Comparison of ENCODE assay signal across 8 cellular contexts in genomic region chr5:134224905-134225779, GRCh38. TPM values are rescaled to one million over a fixed set of nuclear protein-coding genes. Genes with fewer than 3 reads are reported as not detected.
A peak's percentile ranks its signal among the peaks of the same experiment; 100 is the strongest.
DNase-seq lines count a peak whose midpoint lies in the region; ATAC-seq, FAIRE-seq and TF ChIP-seq lines count a peak whose summit lies in the region.

No MANE protein-coding gene starts in this region.

- no peak overlapping the region for H2BK20ac ChIP-seq in H9 (ENCODE audit: low read depth, low read length, poor library complexity, severe bottlenecking)

- no peak overlapping the region for H2AK5ac ChIP-seq in H9 (ENCODE audit: insufficient read length, low read length)

- peak overlapping the region; percentile 51 for H3K56ac ChIP-seq in H9 (ENCODE audit: insufficient read length, low read depth, low read length)

- peak; percentile 8 for TF ChIP-seq CTCF in GM12865 (IDR thresholded peaks at IDR 0.05; ENCODE audit: insufficient read depth, low read depth, low read length, missing control alignments)
- TF ChIP-seq CTCF in H9 (conservative IDR thresholded peaks at IDR 0.05) = peak; percentile 31; the same call in 1 of the 3 replicates
- no peak for TF ChIP-seq CTCF in WTC11 (IDR thresholded peaks at IDR 0.05)
- TF ChIP-seq CTCF in bronchial epithelial cell (IDR thresholded peaks at IDR 0.05; ENCODE audit: insufficient read depth, low read length, severe bottlenecking) = peak; percentile 21

- peak overlapping the region; percentile 96 for H2BK5ac ChIP-seq in H9 (ENCODE audit: insufficient read length, low read length)

- H3K79me1 ChIP-seq in H9 (ENCODE audit: insufficient read depth, low read depth, low read length, poor library complexity, severe bottlenecking) = peaks cover 1% of the 10 kb centered on the region

- no peak overlapping the region for H3T11ph ChIP-seq in H9 (ENCODE audit: low read length)

- H3K36me3 ChIP-seq in MG63 (peaks cover 49% of the 10 kb centered on the region), bronchial epithelial cell (ENCODE audit: control insufficient read depth, insufficient read depth, low read length) (peaks cover 2% of the 10 kb centered on the region)

- H4K20me1 ChIP-seq in H9 (ENCODE audit: control insufficient read depth, insufficient read depth, insufficient read length) = no peaks in the 10 kb centered on the region

- H3K4me1 Mint-ChIP-seq in H9 = peaks cover 43 to 48% of the 10 kb centered on the region in 2 experiments
- H3K4me1 Mint-ChIP-seq in WTC11 = peaks cover 48% of the 10 kb centered on the region

- FAIRE-seq in bronchial epithelial cell (lab: Jason Lieb, UNC) = no peak

- peaks cover 51% of the 10 kb centered on the region for H3K79me2 ChIP-seq in H9 (ENCODE audit: insufficient read depth, low read length)

- POLR2A ChIA-PET in WTC11 (lab: Charles Lee) = interaction anchor here (0.7 to 2.7 kb wide), 13 partner anchors 8 to 362 kb away, joined by 3 to 26 read pairs (median 6); partner anchors contain the start of genes SKP1 and UBE2B

- H3K27me3 Mint-ChIP-seq in H9 (ENCODE audit: low read depth) (no peaks in the 10 kb centered on the region), WTC11 (ENCODE audit: low read depth) (no peaks in the 10 kb centered on the region)

- H2BK15ac ChIP-seq in H9 (ENCODE audit: low read depth, low read length) = no peak overlapping the region

- H3K18ac ChIP-seq in H9 (ENCODE audit: insufficient read length, low read depth, low read length) = peak overlapping the region; percentile 100

- no peak overlapping the region for H4K8ac ChIP-seq in H9 (replicated peaks; ENCODE audit: insufficient read length, low read depth, low read length)

- H3K9me3 ChIP-seq in H9 (ENCODE audit: control insufficient read depth, low read depth, low read length) (no peaks in the 10 kb centered on the region), MG63 (no peaks in the 10 kb centered on the region)

- peaks cover 8% of the 10 kb centered on the region for H3K23me2 ChIP-seq in H9 (ENCODE audit: insufficient read length, low read depth, low read length, poor library complexity, severe bottlenecking)

- no peaks in the 10 kb centered on the region; a peak in 1 of 5 replicates for H3K9me3 Mint-ChIP-seq in H9
- H3K9me3 Mint-ChIP-seq in WTC11 = no peaks in the 10 kb centered on the region

- peak overlapping the region; percentile 86 for H3K27ac ChIP-seq in H9 (ENCODE audit: insufficient read length, low read depth, low read length)

- peak overlapping the region; percentile 80 for H3K4me2 ChIP-seq in H9 (ENCODE audit: insufficient read depth, insufficient read length, low read length)

- ATAC-seq in WTC11 = peak; percentile 33

- H2BK120ac ChIP-seq in H9 (ENCODE audit: low read depth, low read length, poor library complexity, severe bottlenecking) = peak overlapping the region; percentile 94

- WGBS in H9 (ENCODE audit: extremely low coverage, insufficient read length, low lambda C conversion rate) = no CpG with 5 or more reads among the region's 49 CpGs

- peak overlapping the region; percentile 92 for H4K91ac ChIP-seq in H9 (ENCODE audit: insufficient read length, low read depth, low read length)

- H3K4ac ChIP-seq in H9 (ENCODE audit: low read depth, low read length) = peak overlapping the region; percentile 92

- H3K27ac Mint-ChIP-seq in H9 (peak overlapping the region; percentile 99), WTC11 (peak overlapping the region; percentile 96)

- no peak overlapping the region for H2AFZ ChIP-seq in H9 (ENCODE audit: low read length)

- peak overlapping the region; percentile 92 for H4K5ac ChIP-seq in H9 (ENCODE audit: insufficient read length, low read depth, low read length)

- H3K4me3 ChIP-seq in GM12865 (ENCODE audit: low read depth, low read length) (peak overlapping the region; percentile 100), MG63 (peak overlapping the region; percentile 96), bronchial epithelial cell (ENCODE audit: low read depth, low read length) (peak overlapping the region; percentile 98)

- H3K14ac ChIP-seq in H9 (ENCODE audit: insufficient read depth, low read length) = peak overlapping the region; percentile 100

- peak overlapping the region; percentile 94 for H2BK12ac ChIP-seq in H9 (ENCODE audit: insufficient read length, low read depth, low read length)

- H3K23ac ChIP-seq in H9 (ENCODE audit: insufficient read length, low read depth, low read length) = no peak overlapping the region

- DNase-seq in GM12865 (ENCODE audit: low read depth) (peak; percentile 72), H9 (peak; percentile 69), MG63 (peak; percentile 81), WTC11 (ENCODE audit: low spot score) (peak; percentile 74), bronchial epithelial cell (ENCODE audit: low read depth) (peak; percentile 87), iris pigment epithelial cell (ENCODE audit: low read depth) (peak; percentile 73), T1000 (lab: John Stamatoyannopoulos, UW) (no peak)
- peak; percentile 59 for DNase-seq in stimulated activated CD4-positive, alpha-beta T cell treated with anti-CD3 and anti-CD28 coated beads, Interleukin-12 subunit alpha, Interleukin-12 subunit beta, amount 100 ng/mL, for 4 hours

- H3K9ac ChIP-seq in H9 (ENCODE audit: extremely low read depth, insufficient read length, low read length) = peak overlapping the region; percentile 99

- H3K27me3 ChIP-seq in H9 (ENCODE audit: insufficient read depth, low read length) (no peaks in the 10 kb centered on the region), MG63 (no peaks in the 10 kb centered on the region), bronchial epithelial cell (ENCODE audit: control insufficient read depth, insufficient read depth, low read length) (no peaks in the 10 kb centered on the region)

- peak overlapping the region; percentile 97 for H3K4me3 Mint-ChIP-seq in H9
- peak overlapping the region; percentile 87 for H3K4me3 Mint-ChIP-seq in WTC11

- H3K4me1 ChIP-seq in H9 (ENCODE audit: insufficient read depth, low read length) = peaks cover 2% of the 10 kb centered on the region; the same call in 1 of the 2 replicates

- CTCF ChIA-PET in WTC11 (lab: Charles Lee) = interaction anchor here (0.6 to 3.3 kb wide), 10 partner anchors 11 to 362 kb away, joined by 3 to 27 read pairs (median 4); partner anchors contain the start of genes SKP1 and UBE2B

- H3K36me3 Mint-ChIP-seq in H9 (ENCODE audit: insufficient read depth in 1 of 3, low read depth in 3 of 3) (peaks cover 13 to 41% (median 39%) of the 10 kb centered on the region in 3 experiments), WTC11 (peaks cover 21% of the 10 kb centered on the region)

TF ChIP-seq in WTC11, 78 proteins besides CTCF, POLR2A, EP300 and RAD21 (continues in another document):
- TF ChIP-seq JUN (CRISPR knock-in tag; IDR thresholded peaks at IDR 0.05) (0 out of 2 replicates have a peak, but pooled peaks have one; percentile 70), ZNF219 (CRISPR knock-in tag; IDR thresholded peaks at IDR 0.05; ENCODE audit: borderline replicate concordance) (0 out of 2 replicates have a peak, but pooled peaks have one; percentile 3), E2F4 (CRISPR knock-in tag; IDR thresholded peaks at IDR 0.05; ENCODE audit: borderline replicate concordance, low read depth) (no peak), E2F5 (CRISPR knock-in tag; IDR thresholded peaks at IDR 0.05) (no peak; the same call in 1 of the 2 replicates)
- TF ChIP-seq, protein P1, sequence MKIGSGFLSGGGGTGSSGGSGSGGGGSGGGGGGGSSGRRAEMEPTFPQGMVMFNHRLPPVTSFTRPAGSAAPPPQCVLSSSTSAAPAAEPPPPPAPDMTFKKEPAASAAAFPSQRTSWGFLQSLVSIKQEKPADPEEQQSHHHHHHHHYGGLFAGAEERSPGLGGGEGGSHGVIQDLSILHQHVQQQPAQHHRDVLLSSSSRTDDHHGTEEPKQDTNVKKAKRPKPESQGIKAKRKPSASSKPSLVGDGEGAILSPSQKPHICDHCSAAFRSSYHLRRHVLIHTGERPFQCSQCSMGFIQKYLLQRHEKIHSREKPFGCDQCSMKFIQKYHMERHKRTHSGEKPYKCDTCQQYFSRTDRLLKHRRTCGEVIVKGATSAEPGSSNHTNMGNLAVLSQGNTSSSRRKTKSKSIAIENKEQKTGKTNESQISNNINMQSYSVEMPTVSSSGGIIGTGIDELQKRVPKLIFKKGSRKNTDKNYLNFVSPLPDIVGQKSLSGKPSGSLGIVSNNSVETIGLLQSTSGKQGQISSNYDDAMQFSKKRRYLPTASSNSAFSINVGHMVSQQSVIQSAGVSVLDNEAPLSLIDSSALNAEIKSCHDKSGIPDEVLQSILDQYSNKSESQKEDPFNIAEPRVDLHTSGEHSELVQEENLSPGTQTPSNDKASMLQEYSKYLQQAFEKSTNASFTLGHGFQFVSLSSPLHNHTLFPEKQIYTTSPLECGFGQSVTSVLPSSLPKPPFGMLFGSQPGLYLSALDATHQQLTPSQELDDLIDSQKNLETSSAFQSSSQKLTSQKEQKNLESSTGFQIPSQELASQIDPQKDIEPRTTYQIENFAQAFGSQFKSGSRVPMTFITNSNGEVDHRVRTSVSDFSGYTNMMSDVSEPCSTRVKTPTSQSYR (CRISPR knock-in tag; IDR thresholded peaks at IDR 0.05) = no peak

RNA-seq across cellular contexts. Expression of gene PPP2CA, which starts 0.7 kb away (rescaled TPM):
- total RNA-seq in H9 (2021) (244 and 256 TPM in 2 replicates), WTC11 (2021) (178 to 186 TPM (median 178 TPM) in 3 replicates), bronchial epithelial cell (109 and 133 TPM in 2 replicates)
- total RNA-seq in MG63 (2014; rRNA removed; shearing (Covaris generic); ENCODE audit: low replicate concordance) = 435 and 554 TPM in 2 replicates

RNA-seq across cellular contexts. Expression of gene SKP1, which starts 48.4 kb away (rescaled TPM):
- total RNA-seq in H9 (2021) (348 and 350 TPM in 2 replicates), WTC11 (2021) (280 to 303 TPM (median 285 TPM) in 3 replicates), bronchial epithelial cell (157 and 293 TPM in 2 replicates)
- 939 and 1,191 TPM in 2 replicates for total RNA-seq in MG63 (2014; rRNA removed; shearing (Covaris generic); ENCODE audit: low replicate concordance)
